8 cellular contexts compared by ENCODE assay signal in genomic region chr1:154641534-154641933, GRCh38.
"Had no signal": no experiment of that assay in that cellular context is flagged by ENCODE, and none has a peak within 500 bp of the region (broad histone marks: within the 10 kb centered on the region; RNA-seq: fewer than 3 reads in every experiment).

No MANE protein-coding gene starts in this region.

- ATAC-seq: GM12878 had no signal

- FAIRE-seq: G401.6, GM12878, GM12891, GM12892, GM18507, GM19239 had no signal

- H3K4me3 ChIP-seq: GM12878 had no signal

- DNase-seq: GDM1, GF-D8 had no signal
